9 cellular contexts compared by ENCODE assay signal in the genomic region with DNA sequence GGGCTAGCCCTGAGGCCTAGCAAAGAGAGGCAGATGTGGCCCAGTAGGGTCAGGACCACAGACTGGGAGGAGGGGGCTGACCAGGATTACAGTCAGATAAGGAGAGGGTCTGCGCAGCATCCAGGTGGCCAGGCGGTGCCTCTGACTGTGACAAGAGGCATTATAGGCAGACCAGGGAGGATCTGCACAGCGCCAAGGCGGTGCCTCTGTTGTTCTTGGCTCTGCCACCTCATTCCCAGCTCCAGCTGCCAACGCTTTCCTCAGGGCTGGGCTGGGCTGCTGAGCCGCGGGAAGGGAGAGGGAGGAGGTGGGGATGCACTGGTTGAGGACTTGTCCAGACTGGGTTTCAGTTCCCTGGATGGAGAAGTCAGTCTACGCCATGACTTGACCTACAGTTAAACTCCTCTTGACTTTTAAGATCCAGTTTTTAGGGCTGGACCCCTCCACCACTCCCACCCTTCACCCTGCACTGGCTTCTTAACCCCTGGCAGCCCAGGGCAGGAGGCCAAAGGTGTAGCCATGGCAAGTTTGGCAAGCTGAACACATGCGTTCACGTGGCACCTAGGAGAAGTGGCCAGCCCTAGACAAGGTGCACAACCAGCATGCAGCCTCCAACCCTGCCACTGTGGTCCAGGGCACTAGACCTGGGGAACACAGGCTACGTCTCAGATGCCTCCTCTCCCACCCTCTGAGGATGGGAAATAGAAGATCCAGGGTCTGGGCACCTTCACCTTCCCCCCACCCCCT. TPM values are rescaled to one million over a fixed set of nuclear protein-coding genes. Genes with fewer than 3 reads are reported as not detected.
DNase-seq lines count a peak whose midpoint lies in the region; ATAC-seq, FAIRE-seq and TF ChIP-seq lines count a peak whose summit lies in the region.
"Had no signal": no experiment of that assay in that cellular context is flagged by ENCODE, and none has a peak within 500 bp of the region (broad histone marks: within the 10 kb centered on the region; RNA-seq: fewer than 3 reads in every experiment).

No MANE protein-coding gene starts in this region.

- H3K4me3 ChIP-seq in astrocyte (ENCODE audit: insufficient read depth, low read depth, low read length): no peak overlapping the region
- H3K4me3 ChIP-seq in upper lobe of right lung: no peak overlapping the region

- H3K36me3 ChIP-seq in astrocyte (ENCODE audit: insufficient read depth, low read length) (no peaks in the 10 kb centered on the region), upper lobe of right lung (no peaks in the 10 kb centered on the region)

- H3K27me3 ChIP-seq in astrocyte (ENCODE audit: insufficient read depth, low read length) (no peaks in the 10 kb centered on the region), upper lobe of right lung (peaks cover 11% of the 10 kb centered on the region)

- peaks cover 31% of the 10 kb centered on the region for H3K4me1 Mint-ChIP-seq in astrocyte (ENCODE audit: low read depth, unreplicated experiment)
- H3K4me1 Mint-ChIP-seq in WTC11: peaks cover 55% of the 10 kb centered on the region

- H3K27ac ChIP-seq in astrocyte (ENCODE audit: low read depth, low read length): no peak overlapping the region
- no peak overlapping the region for H3K27ac ChIP-seq in upper lobe of right lung
- H3K27ac ChIP-seq: neutrophil had no signal

- H3K36me3 Mint-ChIP-seq in astrocyte (ENCODE audit: low read depth, unreplicated experiment) (peaks cover 5% of the 10 kb centered on the region), WTC11 (no peaks in the 10 kb centered on the region)
- H3K36me3 Mint-ChIP-seq in activated naive CD4-positive, alpha-beta T cell treated with anti-CD3 and anti-CD28 coated beads, Interleukin-2, amount 50 U/mL, for 72 hours: no peaks in the 10 kb centered on the region

- H4K20me1 ChIP-seq in astrocyte (ENCODE audit: insufficient read depth, low read length): no peaks in the 10 kb centered on the region

- H3K9me3 Mint-ChIP-seq in astrocyte (ENCODE audit: unreplicated experiment): no peaks in the 10 kb centered on the region
- no peaks in the 10 kb centered on the region for H3K9me3 Mint-ChIP-seq in activated naive CD4-positive, alpha-beta T cell treated with anti-CD3 and anti-CD28 coated beads, Interleukin-2, amount 50 U/mL, for 72 hours
- no peaks in the 10 kb centered on the region for H3K9me3 Mint-ChIP-seq in WTC11

- no peaks in the 10 kb centered on the region for H3K79me2 ChIP-seq in astrocyte (ENCODE audit: insufficient read depth, low read length)

- no peak overlapping the region for H3K27ac Mint-ChIP-seq in astrocyte (ENCODE audit: unreplicated experiment)
- H3K27ac Mint-ChIP-seq in activated naive CD4-positive, alpha-beta T cell treated with anti-CD3 and anti-CD28 coated beads, Interleukin-2, amount 50 U/mL, for 72 hours: no peak overlapping the region
- no peak overlapping the region for H3K27ac Mint-ChIP-seq in WTC11

- intact Hi-C loops in upper lobe of right lung (cut with DNase I): no loop called here

- POLR2A ChIA-PET in WTC11 (lab: Charles Lee): interaction anchor here (4.7 to 5.4 kb wide), 2 partner anchors 18 to 33 kb away, joined by 47 to 195 read pairs; partner anchors contain the start of gene NES

- H3K4me3 Mint-ChIP-seq in astrocyte (ENCODE audit: unreplicated experiment) (no peak overlapping the region), WTC11 (no peak overlapping the region)

- TF ChIP-seq CTCF in astrocyte (IDR thresholded peaks at IDR 0.05; ENCODE audit: insufficient read depth, low read depth, low read length) (no peak), upper lobe of right lung (IDR thresholded peaks at IDR 0.05) (no peak), WTC11 (IDR thresholded peaks at IDR 0.05) (no peak)

- no peak for FAIRE-seq in astrocyte (lab: Jason Lieb, UNC)

- H3K27me3 Mint-ChIP-seq in astrocyte (ENCODE audit: low read depth, unreplicated experiment) (no peaks in the 10 kb centered on the region), WTC11 (ENCODE audit: low read depth) (peaks cover 4% of the 10 kb centered on the region)

- no peaks in the 10 kb centered on the region for H3K9me3 ChIP-seq in astrocyte (ENCODE audit: insufficient read depth, low read depth, low read length)
- H3K9me3 ChIP-seq in upper lobe of right lung: no peaks in the 10 kb centered on the region
- H3K9me3 ChIP-seq: neutrophil had no signal

- ATAC-seq in upper lobe of right lung (peak; percentile 53), WTC11 (no peak)
- no peak for ATAC-seq in activated naive CD4-positive, alpha-beta T cell treated with anti-CD3 and anti-CD28 coated beads, Interleukin-2, amount 50 U/mL, for 72 hours

- H2AFZ ChIP-seq in astrocyte (ENCODE audit: low read depth, low read length): no peak overlapping the region

- peaks cover 65% of the 10 kb centered on the region for H3K4me1 ChIP-seq in astrocyte (ENCODE audit: insufficient read depth, low read length)
- peaks cover 23% of the 10 kb centered on the region for H3K4me1 ChIP-seq in upper lobe of right lung

- DNase-seq in NCI-H2081 (lab: John Stamatoyannopoulos, UW) (peak; percentile 67 to 69), NCI-H2081 treated with DMSO at 0.1 percent for 48 hours (lab: John Stamatoyannopoulos, UW) (no peak), astrocyte (ENCODE audit: low read depth) (peak; percentile 57), left kidney (ENCODE audit: low read depth, low spot score) (peak; percentile 54), upper lobe of right lung (no peak), cerebellum (ENCODE audit: low spot score) (no peak), WTC11 (ENCODE audit: low spot score) (no peak)
- DNase-seq in activated naive CD4-positive, alpha-beta T cell treated with anti-CD3 and anti-CD28 coated beads, Interleukin-2, amount 50 U/mL, for 72 hours (ENCODE audit: low spot score in 2 of 2): no peak

- CTCF ChIA-PET in WTC11 (lab: Charles Lee): interaction anchor here (1.0 to 25.2 kb wide), 6 partner anchors 8 to 180 kb away, joined by 3 to 1553 read pairs (median 6); partner anchors contain the start of genes ISG20L2 and METTL25B

- H3K9ac ChIP-seq in astrocyte (ENCODE audit: low read length): peak overlapping the region; percentile 10

- H3K4me2 ChIP-seq in astrocyte (ENCODE audit: low read length): peak overlapping the region; percentile 47

TF ChIP-seq in WTC11, 78 proteins besides CTCF, POLR2A, EP300 and RAD21 (continues in another document):
- no peak for TF ChIP-seq MLX (CRISPR knock-in tag; IDR thresholded peaks at IDR 0.05)
- TF ChIP-seq TEAD4 (CRISPR knock-in tag; IDR thresholded peaks at IDR 0.05): no peak
- no peak for TF ChIP-seq ZNF425 (CRISPR knock-in tag; conservative IDR thresholded peaks at IDR 0.05)

RNA-seq across cellular contexts. Expression of gene CRABP2, which starts 4.5 kb away (rescaled TPM):
- total RNA-seq in astrocyte (278 and 339 TPM in 2 replicates), upper lobe of right lung (1.4 TPM), cerebellum (9.6 TPM), WTC11 (2021) (135 to 195 TPM (median 186 TPM) in 3 replicates)
- 1 to 10 TPM; 1.6 to 2.3 TPM for total RNA-seq in activated naive CD4-positive, alpha-beta T cell treated with anti-CD3 and anti-CD28 coated beads, Interleukin-2, amount 50 U/mL, for 72 hours

RNA-seq across cellular contexts. Expression of gene METTL25B, which starts 18.4 kb away (rescaled TPM):
- total RNA-seq in astrocyte: 9.9 and 11.1 TPM in 2 replicates
- 42.4 TPM for total RNA-seq in upper lobe of right lung
- total RNA-seq in activated naive CD4-positive, alpha-beta T cell treated with anti-CD3 and anti-CD28 coated beads, Interleukin-2, amount 50 U/mL, for 72 hours: 10 to 100 TPM; 39.4 to 64.9 TPM
- 7.9 TPM for total RNA-seq in cerebellum
- total RNA-seq in WTC11 (2021): 32.0 to 41.0 TPM (median 37.9 TPM) in 3 replicates

RNA-seq across cellular contexts. Expression of gene ISG20L2, which starts 18.6 kb away (rescaled TPM):
- total RNA-seq in astrocyte (30.1 and 33.4 TPM in 2 replicates), upper lobe of right lung (28.3 TPM), cerebellum (12.0 TPM), WTC11 (2021) (37.2 to 43.8 TPM (median 42.2 TPM) in 3 replicates)
- 10 to 100 TPM; 46.2 to 50.7 TPM for total RNA-seq in activated naive CD4-positive, alpha-beta T cell treated with anti-CD3 and anti-CD28 coated beads, Interleukin-2, amount 50 U/mL, for 72 hours

RNA-seq across cellular contexts. Expression of gene MRPL24, which starts 31.0 kb away (rescaled TPM):
- total RNA-seq in astrocyte (37.4 and 46.5 TPM in 2 replicates), upper lobe of right lung (41.8 TPM), cerebellum (13.8 TPM), WTC11 (2021) (35.1 to 37.4 TPM (median 35.2 TPM) in 3 replicates)
- 10 to 100 TPM; 61.4 to 70.4 TPM for total RNA-seq in activated naive CD4-positive, alpha-beta T cell treated with anti-CD3 and anti-CD28 coated beads, Interleukin-2, amount 50 U/mL, for 72 hours

RNA-seq across cellular contexts. Expression of gene NES, which starts 32.7 kb away (rescaled TPM):
- total RNA-seq in astrocyte (280 and 310 TPM in 2 replicates), upper lobe of right lung (54.7 TPM), cerebellum (45.5 TPM), WTC11 (2021) (103 to 127 TPM (median 104 TPM) in 3 replicates)
- total RNA-seq in activated naive CD4-positive, alpha-beta T cell treated with anti-CD3 and anti-CD28 coated beads, Interleukin-2, amount 50 U/mL, for 72 hours: not detected

Comparison
In these comparisons a context has a peak if more than half of its experiments do, and no peak if none do; other contexts are left out.
1. DNase-seq: peak in NCI-H2081 (2 of 2), astrocyte (single experiment) and left kidney (single experiment); none in NCI-H2081 treated with DMSO at 0.1 percent for 48 hours (single experiment), upper lobe of right lung (single experiment), activated naive CD4-positive, alpha-beta T cell treated with anti-CD3 and anti-CD28 coated beads, Interleukin-2, amount 50 U/mL, for 72 hours (0 of 2), cerebellum (single experiment) and WTC11 (single experiment).
2. RNA of gene CRABP2, which starts 4.5 kb away (total RNA-seq): 278 to 339 TPM in astrocyte and 135 to 195 TPM in WTC11; 9.6 TPM in cerebellum (single experiment), 1.6 to 2.3 TPM in activated naive CD4-positive, alpha-beta T cell treated with anti-CD3 and anti-CD28 coated beads, Interleukin-2, amount 50 U/mL, for 72 hours and 1.4 TPM in upper lobe of right lung (single experiment); every median in the first group is over 10 times any median in the second.